ENCODE assay signal across 7 cellular contexts in the genomic region with DNA sequence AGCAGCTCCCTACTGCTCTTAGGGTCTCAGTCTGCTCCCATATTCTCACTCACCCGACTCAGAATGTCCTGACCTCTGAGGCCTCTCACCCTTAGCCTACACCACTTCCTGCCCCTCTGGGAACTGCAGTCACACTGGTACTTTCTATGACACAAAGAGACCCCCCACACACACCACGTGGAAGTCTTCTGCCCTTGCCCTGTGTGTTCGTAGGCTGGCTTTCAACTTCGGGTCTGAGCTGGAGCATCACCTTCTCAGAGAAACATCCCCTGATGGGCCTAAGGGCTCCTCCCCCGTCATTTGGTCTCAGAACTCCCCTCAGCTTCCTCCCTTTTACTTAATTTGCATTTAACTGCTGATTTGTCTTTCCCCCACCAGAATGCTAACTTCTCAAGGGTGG. TPM values are rescaled to one million over a fixed set of nuclear protein-coding genes. Genes with fewer than 3 reads are reported as not detected.
DNase-seq lines count a peak whose midpoint lies in the region; ATAC-seq and TF ChIP-seq lines count a peak whose summit lies in the region.
"Not testable (repeated sequence)": the region's sequence is repeated elsewhere in the genome, so short reads cannot be mapped to it uniquely, and the experiment has no call there.

No MANE protein-coding gene starts in this region.

- not testable (repeated sequence) for H3K36me3 Mint-ChIP-seq in T-helper 1 cell treated with Interleukin-12 subunit alpha and Interleukin-12 subunit beta and Interleukin-4 antibody, amounts not matched to agents 30 μg/mL and 1 μg/mL, for 36 hours (ENCODE audit: low read depth); activated T-helper 1 cell treated with anti-CD3 and anti-CD28 coated beads, Interleukin-12 subunit alpha, Interleukin-12 subunit beta, Interleukin-2, Interleukin-4 antibody, amounts not matched to agents 30 ng/mL and 10 ng/mL and 1 ng/mL, durations not matched to agents 14 hours and 24 hours and 36 hours (ENCODE audit: low read depth); neural crest cell (ENCODE audit: low read depth)

- intact Hi-C loops in activated T-helper 1 cell treated with anti-CD3 and anti-CD28 coated beads, Interleukin-12 subunit alpha, Interleukin-12 subunit beta, Interleukin-2, Interleukin-4 antibody, amounts not matched to agents 30 ng/mL and 10 ng/mL and 1 ng/mL, durations not matched to agents 14 hours and 24 hours and 36 hours (cut with micrococcal nuclease) = not testable (repeated sequence)

- not testable (repeated sequence) for H3K27me3 Mint-ChIP-seq in T-helper 1 cell treated with Interleukin-12 subunit alpha and Interleukin-12 subunit beta and Interleukin-4 antibody, amounts not matched to agents 30 μg/mL and 1 μg/mL, for 36 hours (ENCODE audit: low read depth); activated T-helper 1 cell treated with anti-CD3 and anti-CD28 coated beads, Interleukin-12 subunit alpha, Interleukin-12 subunit beta, Interleukin-2, Interleukin-4 antibody, amounts not matched to agents 30 ng/mL and 10 ng/mL and 1 ng/mL, durations not matched to agents 14 hours and 24 hours and 36 hours (ENCODE audit: insufficient read depth); neural crest cell (ENCODE audit: low read depth)

- DNase-seq in activated T-helper 1 cell treated with anti-CD3 and anti-CD28 coated beads, Interleukin-12 subunit alpha, Interleukin-12 subunit beta, Interleukin-2, Interleukin-4 antibody, amounts not matched to agents 30 ng/mL and 10 ng/mL and 1 ng/mL, durations not matched to agents 14 hours and 24 hours and 36 hours (ENCODE audit: low spot score); neural crest cell (ENCODE audit: low read depth, low spot score): not testable (repeated sequence)

- H3K4me1 Mint-ChIP-seq in T-helper 1 cell treated with Interleukin-12 subunit alpha and Interleukin-12 subunit beta and Interleukin-4 antibody, amounts not matched to agents 30 μg/mL and 1 μg/mL, for 36 hours (ENCODE audit: low read depth) = peaks cover 17% of the 10 kb centered on the region
- peaks cover 23% of the 10 kb centered on the region for H3K4me1 Mint-ChIP-seq in activated T-helper 1 cell treated with anti-CD3 and anti-CD28 coated beads, Interleukin-12 subunit alpha, Interleukin-12 subunit beta, Interleukin-2, Interleukin-4 antibody, amounts not matched to agents 30 ng/mL and 10 ng/mL and 1 ng/mL, durations not matched to agents 14 hours and 24 hours and 36 hours (ENCODE audit: low read depth)
- H3K4me1 Mint-ChIP-seq in neural crest cell = peaks cover 30% of the 10 kb centered on the region

- not testable (repeated sequence) for TF ChIP-seq CTCF in neural crest cell (conservative IDR thresholded peaks at IDR 0.05)

- H3K27ac Mint-ChIP-seq in T-helper 1 cell treated with Interleukin-12 subunit alpha and Interleukin-12 subunit beta and Interleukin-4 antibody, amounts not matched to agents 30 μg/mL and 1 μg/mL, for 36 hours = peak overlapping the region; percentile 59
- peak overlapping the region; percentile 67 for H3K27ac Mint-ChIP-seq in activated T-helper 1 cell treated with anti-CD3 and anti-CD28 coated beads, Interleukin-12 subunit alpha, Interleukin-12 subunit beta, Interleukin-2, Interleukin-4 antibody, amounts not matched to agents 30 ng/mL and 10 ng/mL and 1 ng/mL, durations not matched to agents 14 hours and 24 hours and 36 hours
- peak overlapping the region; percentile 74 for H3K27ac Mint-ChIP-seq in neural crest cell (ENCODE audit: unreplicated experiment)

- H3K4me3 Mint-ChIP-seq in T-helper 1 cell treated with Interleukin-12 subunit alpha and Interleukin-12 subunit beta and Interleukin-4 antibody, amounts not matched to agents 30 μg/mL and 1 μg/mL, for 36 hours; activated T-helper 1 cell treated with anti-CD3 and anti-CD28 coated beads, Interleukin-12 subunit alpha, Interleukin-12 subunit beta, Interleukin-2, Interleukin-4 antibody, amounts not matched to agents 30 ng/mL and 10 ng/mL and 1 ng/mL, durations not matched to agents 14 hours and 24 hours and 36 hours; neural crest cell: not testable (repeated sequence)

- ATAC-seq in GM18873 (IDR thresholded peaks at IDR 0.05; ENCODE audit: low FRiP score, unreplicated experiment) (peak; percentile 65), GM21447 (IDR thresholded peaks at IDR 0.05; ENCODE audit: unreplicated experiment) (peak; percentile 68), HG02870 (IDR thresholded peaks at IDR 0.05; ENCODE audit: unreplicated experiment) (peak; percentile 82), HG03354 (IDR thresholded peaks at IDR 0.05; ENCODE audit: poor library complexity, severe bottlenecking, unreplicated experiment) (peak; percentile 80)

- H3K9me3 Mint-ChIP-seq in T-helper 1 cell treated with Interleukin-12 subunit alpha and Interleukin-12 subunit beta and Interleukin-4 antibody, amounts not matched to agents 30 μg/mL and 1 μg/mL, for 36 hours; activated T-helper 1 cell treated with anti-CD3 and anti-CD28 coated beads, Interleukin-12 subunit alpha, Interleukin-12 subunit beta, Interleukin-2, Interleukin-4 antibody, amounts not matched to agents 30 ng/mL and 10 ng/mL and 1 ng/mL, durations not matched to agents 14 hours and 24 hours and 36 hours; neural crest cell: not testable (repeated sequence)

RNA-seq across cellular contexts. Expression of a gene that starts 22.0 kb away (rescaled TPM):
- total RNA-seq in activated T-helper 1 cell treated with anti-CD3 and anti-CD28 coated beads, Interleukin-12 subunit alpha, Interleukin-12 subunit beta, Interleukin-2, Interleukin-4 antibody, amounts not matched to agents 30 ng/mL and 10 ng/mL and 1 ng/mL, durations not matched to agents 14 hours and 24 hours and 36 hours = 171 and 186 TPM in 2 replicates
- 199 and 202 TPM in 2 replicates for total RNA-seq in neural crest cell
